In genomic region chr2:190670182-190670946, GRCh38 we compare ENCODE assay signal across 1 cellular context.
TF ChIP-seq lines count a peak whose summit lies in the region.

No MANE protein-coding gene starts in this region.

TF ChIP-seq in WTC11, 78 proteins besides CTCF, POLR2A, EP300 and RAD21 (continued from another document):
- TF ChIP-seq AR (CRISPR knock-in tag; IDR thresholded peaks at IDR 0.05) (no peak), TEAD1 (CRISPR knock-in tag; IDR thresholded peaks at IDR 0.05) (no peak), TCF7 (CRISPR knock-in tag; IDR thresholded peaks at IDR 0.05; ENCODE audit: low read depth) (no peak), PRDM15 (CRISPR knock-in tag; IDR thresholded peaks at IDR 0.05) (no peak)
